8 cellular contexts compared by ENCODE assay signal in genomic region chr22:34414467-34415440, GRCh38.
A peak's percentile ranks its signal among the peaks of the same experiment; 100 is the strongest.
DNase-seq lines count a peak whose midpoint lies in the region; ATAC-seq and TF ChIP-seq lines count a peak whose summit lies in the region.

No MANE protein-coding gene starts in this region.

- no peaks in the 10 kb centered on the region for H3K4me1 Mint-ChIP-seq in activated naive CD4-positive, alpha-beta T cell treated with anti-CD3 and anti-CD28 coated beads for 36 hours (ENCODE audit: low read depth)

- H3K9me3 ChIP-seq in SJCRH30 (replicated peaks): no peaks in the 10 kb centered on the region

- no peak overlapping the region for H3K4me3 Mint-ChIP-seq in activated naive CD4-positive, alpha-beta T cell treated with anti-CD3 and anti-CD28 coated beads for 36 hours

- H3K27ac ChIP-seq in SJCRH30: no peak overlapping the region

- H3K36me3 ChIP-seq in SJCRH30: no peaks in the 10 kb centered on the region

- H3K27me3 ChIP-seq in SJCRH30: no peaks in the 10 kb centered on the region

- CTCF ChIA-PET in activated naive CD4-positive, alpha-beta T cell treated with anti-CD3 and anti-CD28 coated beads for 36 hours (lab: Charles Lee): interaction anchor here (0.8 to 1.3 kb wide), 3 partner anchors 11 to 736 kb away, joined by 3 to 4 read pairs (median 3); no protein-coding TSS in a partner anchor

- DNase-seq in activated naive CD4-positive, alpha-beta T cell treated with anti-CD3 and anti-CD28 coated beads for 36 hours: peak; percentile 60
- no peak for DNase-seq in activated naive CD4-positive, alpha-beta T cell (lab: John Stamatoyannopoulos, UW)
- DNase-seq in LoVo (ENCODE audit: low spot score) (peak; percentile 65), SJCRH30 (peak; percentile 79 to 88), foreskin fibroblast (no peak)
- peak; percentile 3 for DNase-seq in stimulated activated CD4-positive, alpha-beta T cell treated with anti-CD3 and anti-CD28 coated beads, Interleukin-4, amount 100 ng/mL, for 24 hours
- no peak for DNase-seq in activated CD4-positive, CD25-positive, alpha-beta regulatory T cell (lab: John Stamatoyannopoulos, UW)

- H3K4me1 ChIP-seq in SJCRH30: no peaks in the 10 kb centered on the region

- H3K27me3 Mint-ChIP-seq in activated naive CD4-positive, alpha-beta T cell treated with anti-CD3 and anti-CD28 coated beads for 36 hours (ENCODE audit: low read depth): peaks cover 5% of the 10 kb centered on the region

- no peaks in the 10 kb centered on the region for H3K36me3 Mint-ChIP-seq in activated naive CD4-positive, alpha-beta T cell treated with anti-CD3 and anti-CD28 coated beads for 36 hours (ENCODE audit: low read depth)

- peak; percentile 47 for TF ChIP-seq CTCF in foreskin fibroblast (IDR thresholded peaks at IDR 0.05; ENCODE audit: low read depth, low read length)

- H3K9me3 Mint-ChIP-seq in activated naive CD4-positive, alpha-beta T cell treated with anti-CD3 and anti-CD28 coated beads for 36 hours: peaks cover 5% of the 10 kb centered on the region

- no peak overlapping the region for H3K27ac Mint-ChIP-seq in activated naive CD4-positive, alpha-beta T cell treated with anti-CD3 and anti-CD28 coated beads for 36 hours

- H3K4me3 ChIP-seq in SJCRH30 (no peak overlapping the region), foreskin fibroblast (ENCODE audit: low read depth in 1 of 2, low read length in 2 of 2) (no peak overlapping the region)

- intact Hi-C loops in activated naive CD4-positive, alpha-beta T cell treated with anti-CD3 and anti-CD28 coated beads for 36 hours (cut with micrococcal nuclease): loop anchor here (10.0 kb wide), 1 partner anchor 740 kb away; no protein-coding TSS in a partner anchor

- no peak for ATAC-seq in HG02588 (IDR thresholded peaks at IDR 0.05; ENCODE audit: unreplicated experiment)

Comparison
In these comparisons a context has a peak if more than half of its experiments do, and no peak if none do; other contexts are left out.
1. DNase-seq: peak in activated naive CD4-positive, alpha-beta T cell treated with anti-CD3 and anti-CD28 coated beads for 36 hours (single experiment), LoVo (single experiment), SJCRH30 (2 of 2) and stimulated activated CD4-positive, alpha-beta T cell treated with anti-CD3 and anti-CD28 coated beads, Interleukin-4, amount 100 ng/mL, for 24 hours (single experiment); none in activated naive CD4-positive, alpha-beta T cell (0 of 4), foreskin fibroblast (0 of 2) and activated CD4-positive, CD25-positive, alpha-beta regulatory T cell (0 of 4).